In the genomic region with DNA sequence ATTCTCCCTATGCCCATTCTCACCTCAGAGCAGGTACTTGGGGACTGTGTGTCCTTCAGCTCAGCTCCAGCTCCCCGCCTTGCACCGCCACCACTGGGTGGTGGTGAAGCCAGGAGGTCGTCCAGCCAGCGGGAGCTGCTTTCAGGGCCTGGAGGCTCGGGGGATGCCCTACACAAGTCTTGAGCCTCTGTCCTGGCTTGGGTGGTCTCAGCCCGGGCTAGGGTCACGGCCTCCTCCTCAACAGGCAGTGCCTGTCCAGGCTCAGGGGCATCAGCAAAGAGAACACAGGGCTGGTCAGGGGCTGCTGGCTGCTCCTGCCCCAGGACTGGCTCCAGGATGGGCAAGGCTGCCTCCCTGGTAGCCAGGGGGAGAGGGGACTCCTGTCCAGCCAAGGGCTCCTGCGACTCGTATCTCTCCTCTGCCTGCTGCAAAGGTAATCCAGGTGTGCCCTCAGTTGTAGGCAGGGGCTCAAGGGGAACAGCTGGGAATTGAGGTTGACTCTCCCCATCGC, we compare ENCODE assay signal across 2 cellular contexts.
TF ChIP-seq lines count a peak whose summit lies in the region.

No MANE protein-coding gene starts in this region.

TF ChIP-seq in HCT116, 20 proteins besides CTCF, POLR2A, EP300 and RAD21 (continued from another document):
- TF ChIP-seq SIN3A (IDR thresholded peaks at IDR 0.05; ENCODE audit: low read depth) (no peak), JUND (IDR thresholded peaks at IDR 0.05) (no peak), CBX3 (IDR thresholded peaks at IDR 0.05; ENCODE audit: low read depth) (no peak), ZFX (IDR thresholded peaks at IDR 0.05) (no peak), CEBPB (IDR thresholded peaks at IDR 0.05; ENCODE audit: low read depth) (no peak), SRF (IDR thresholded peaks at IDR 0.05; ENCODE audit: low read depth) (no peak), FOSL1 (IDR thresholded peaks at IDR 0.05; ENCODE audit: low read depth) (no peak)
- TF ChIP-seq, protein P1, sequence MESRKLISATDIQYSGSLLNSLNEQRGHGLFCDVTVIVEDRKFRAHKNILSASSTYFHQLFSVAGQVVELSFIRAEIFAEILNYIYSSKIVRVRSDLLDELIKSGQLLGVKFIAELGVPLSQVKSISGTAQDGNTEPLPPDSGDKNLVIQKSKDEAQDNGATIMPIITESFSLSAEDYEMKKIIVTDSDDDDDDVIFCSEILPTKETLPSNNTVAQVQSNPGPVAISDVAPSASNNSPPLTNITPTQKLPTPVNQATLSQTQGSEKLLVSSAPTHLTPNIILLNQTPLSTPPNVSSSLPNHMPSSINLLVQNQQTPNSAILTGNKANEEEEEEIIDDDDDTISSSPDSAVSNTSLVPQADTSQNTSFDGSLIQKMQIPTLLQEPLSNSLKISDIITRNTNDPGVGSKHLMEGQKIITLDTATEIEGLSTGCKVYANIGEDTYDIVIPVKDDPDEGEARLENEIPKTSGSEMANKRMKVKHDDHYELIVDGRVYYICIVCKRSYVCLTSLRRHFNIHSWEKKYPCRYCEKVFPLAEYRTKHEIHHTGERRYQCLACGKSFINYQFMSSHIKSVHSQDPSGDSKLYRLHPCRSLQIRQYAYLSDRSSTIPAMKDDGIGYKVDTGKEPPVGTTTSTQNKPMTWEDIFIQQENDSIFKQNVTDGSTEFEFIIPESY (IDR thresholded peaks at IDR 0.05; ENCODE audit: extremely low read depth, insufficient replicate concordance, low read length), result no peak

TF ChIP-seq in liver, 16 proteins besides CTCF, POLR2A, EP300 and RAD21 (continued from another document):
- TF ChIP-seq SP1 (IDR thresholded peaks at IDR 0.05), result no peak
- TF ChIP-seq, protein P2, sequence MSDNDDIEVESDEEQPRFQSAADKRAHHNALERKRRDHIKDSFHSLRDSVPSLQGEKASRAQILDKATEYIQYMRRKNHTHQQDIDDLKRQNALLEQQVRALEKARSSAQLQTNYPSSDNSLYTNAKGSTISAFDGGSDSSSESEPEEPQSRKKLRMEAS (IDR thresholded peaks at IDR 0.05), result no peak
TF ChIP-seq in liver: peak in this region for 0.
